In the genomic region with DNA sequence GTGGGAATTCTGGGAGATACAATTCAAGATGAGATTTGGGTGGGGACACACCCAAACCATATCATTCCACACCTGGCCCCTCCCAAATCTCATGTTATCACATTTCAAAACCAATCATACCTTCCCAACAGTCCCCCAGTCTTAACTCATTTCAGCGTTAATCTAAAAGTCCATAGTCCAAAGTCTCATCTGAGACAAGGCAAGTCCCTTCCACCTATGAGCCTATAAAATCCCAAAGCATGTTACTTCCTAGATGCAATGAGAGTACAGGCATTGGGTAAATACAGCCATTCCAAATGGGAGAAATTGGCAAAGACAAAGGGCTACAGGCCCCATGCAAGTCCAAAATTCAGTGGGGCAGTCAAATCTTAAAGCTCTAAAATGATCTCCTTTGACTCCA, we compare ENCODE assay signal across 1 cellular context. TPM values are rescaled to one million over a fixed set of nuclear protein-coding genes. Genes with fewer than 3 reads are reported as not detected.
"Had no signal": no experiment of that assay in that cellular context is flagged by ENCODE, and none has a peak within 500 bp of the region (broad histone marks: within the 10 kb centered on the region; RNA-seq: fewer than 3 reads in every experiment).

No MANE protein-coding gene starts in this region.

RNA-seq across cellular contexts. Expression of gene DDIAS, which starts 41.9 kb away (rescaled TPM):
- total RNA-seq: body of pancreas had no signal
